12 cellular contexts compared by ENCODE assay signal in the genomic region with DNA sequence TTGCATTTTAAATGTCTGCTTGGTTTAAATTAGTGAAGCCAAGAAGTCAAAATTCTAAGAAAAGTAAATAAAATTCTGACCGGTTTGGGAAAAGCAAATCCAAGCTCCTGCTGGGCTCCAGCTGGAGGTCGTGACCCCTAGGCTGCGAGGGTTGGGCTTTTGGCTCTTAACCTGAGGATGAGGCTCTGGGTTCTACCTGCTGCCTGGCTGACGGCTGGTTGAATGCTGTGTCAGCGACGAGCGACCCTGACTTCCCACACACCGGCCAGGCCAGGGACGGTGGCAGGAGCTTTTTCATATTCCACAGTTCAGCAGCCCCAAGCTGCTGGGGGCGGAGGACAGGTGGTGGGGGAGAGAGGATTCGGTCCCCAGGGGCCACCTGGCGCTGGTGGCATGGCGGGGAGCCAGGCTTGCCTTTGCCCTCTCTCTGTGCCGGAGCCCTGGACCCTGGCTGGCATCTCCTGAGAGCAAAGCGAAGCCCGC. TPM values are rescaled to one million over a fixed set of nuclear protein-coding genes. Genes with fewer than 3 reads are reported as not detected.
A peak's percentile ranks its signal among the peaks of the same experiment; 100 is the strongest.
DNase-seq lines count a peak whose midpoint lies in the region; ATAC-seq and TF ChIP-seq lines count a peak whose summit lies in the region.
"Had no signal": no experiment of that assay in that cellular context is flagged by ENCODE, and none has a peak within 500 bp of the region (broad histone marks: within the 10 kb centered on the region; RNA-seq: fewer than 3 reads in every experiment).

No MANE protein-coding gene starts in this region.

- H3K9me3 Mint-ChIP-seq in progenitor cell of endocrine pancreas (ENCODE audit: low read depth) = no peaks in the 10 kb centered on the region

- POLR2A ChIA-PET in Panc1 (lab: Charles Lee) = no interaction called here

- no peaks in the 10 kb centered on the region for H3K9me3 ChIP-seq in Panc1 (ENCODE audit: control insufficient read depth, insufficient read depth, low read depth, low read length)
- H3K9me3 ChIP-seq: neutrophil had no signal

- intact Hi-C loops in Panc1 (cut with micrococcal nuclease; ENCODE audit: unreplicated experiment) = no loop called here

- ATAC-seq in Panc1 = peak; percentile 7; the same call in 1 of the 2 replicates
- no peak for ATAC-seq in HG03457 (IDR thresholded peaks at IDR 0.05; ENCODE audit: unreplicated experiment)
- ATAC-seq in GM18907 (IDR thresholded peaks at IDR 0.05; ENCODE audit: unreplicated experiment) = no peak
- no peak for ATAC-seq in HG02610 (IDR thresholded peaks at IDR 0.05; ENCODE audit: unreplicated experiment)
- ATAC-seq: HCT116 had no signal

- TF ChIP-seq CTCF in Panc1 (IDR thresholded peaks at IDR 0.05) (no peak), fibroblast of pulmonary artery (IDR thresholded peaks at IDR 0.05; ENCODE audit: low read length, missing control alignments) (no peak), progenitor cell of endocrine pancreas (IDR thresholded peaks at IDR 0.05; ENCODE audit: unreplicated experiment) (no peak)

- no peaks in the 10 kb centered on the region for H3K36me3 ChIP-seq in Panc1 (ENCODE audit: control insufficient read depth, insufficient read depth, low read length)
- H3K36me3 ChIP-seq: neutrophil had no signal

- peak overlapping the region; percentile 83 for H3K4me3 Mint-ChIP-seq in progenitor cell of endocrine pancreas (ENCODE audit: low read depth)
- H3K4me3 Mint-ChIP-seq: activated CD4-positive, alpha-beta T cell treated with anti-CD3 and anti-CD28 coated beads for 36 hours had no signal

- peak overlapping the region; percentile 38 to 47 for H3K4me3 ChIP-seq in Panc1 (ENCODE audit: low read depth in 2 of 2, low read length in 2 of 2)
- H3K4me3 ChIP-seq in fibroblast of pulmonary artery (replicated peaks; ENCODE audit: low read depth, low read length) = peak overlapping the region; percentile 53

- peaks cover 76% of the 10 kb centered on the region for H3K27me3 Mint-ChIP-seq in progenitor cell of endocrine pancreas

- DNase-seq in G401 (ENCODE audit: low spot score) = peak; percentile 33
- no peak for DNase-seq in Panc1 (ENCODE audit: low read depth, low spot score)
- DNase-seq in fibroblast of pulmonary artery (ENCODE audit: low read depth) = no peak
- DNase-seq in progenitor cell of endocrine pancreas (ENCODE audit: low spot score, unreplicated experiment) = no peak
- DNase-seq in hepatic stellate cell (ENCODE audit: low spot score) = no peak

- H3K36me3 Mint-ChIP-seq in progenitor cell of endocrine pancreas (ENCODE audit: insufficient read depth) = no peaks in the 10 kb centered on the region

- CTCF ChIA-PET in Panc1 (lab: Charles Lee) = no interaction called here

- H3K27me3 ChIP-seq in Panc1 (ENCODE audit: control insufficient read depth, insufficient read depth, low read length) = peaks cover 32% of the 10 kb centered on the region

- H3K4me1 Mint-ChIP-seq in progenitor cell of endocrine pancreas (ENCODE audit: low read depth) = peaks cover 8% of the 10 kb centered on the region

- H3K4me1 ChIP-seq in Panc1 (ENCODE audit: control insufficient read depth, insufficient read depth, low read length) = no peaks in the 10 kb centered on the region; the same call in 1 of the 2 replicates

- no peak overlapping the region for H3K27ac Mint-ChIP-seq in progenitor cell of endocrine pancreas
- H3K27ac Mint-ChIP-seq: activated CD4-positive, alpha-beta T cell treated with anti-CD3 and anti-CD28 coated beads for 36 hours had no signal

- no peak overlapping the region for H3K27ac ChIP-seq in Panc1 (ENCODE audit: low read length)
- H3K27ac ChIP-seq: neutrophil had no signal

- in situ Hi-C loops in G401 (cut with HindIII; ENCODE audit: low sequenced_read_pairs) (no loop called here), Panc1 (cut with HindIII; ENCODE audit: low pct_unique_long_range_greater_than_20kb, low sequenced_read_pairs) (no loop called here)

- no TSS peak for BruUV-seq in Panc1 (replicated peaks; lab: Mats Ljungman, UMichigan)

RNA-seq across cellular contexts. Expression of a gene that starts 0.8 kb away (rescaled TPM):
- not detected in 2 replicates for total RNA-seq in G401 (2014; rRNA removed; shearing (Covaris generic))
- total RNA-seq in Panc1 (2021; ENCODE audit: unreplicated experiment) (0.18 TPM), progenitor cell of endocrine pancreas (not detected in 2 replicates)
- not detected for polyA plus RNA-seq in Panc1 (2012; ENCODE audit: insufficient read length)
- total RNA-seq: activated CD4-positive, alpha-beta T cell treated with anti-CD3 and anti-CD28 coated beads for 36 hours; ureter had no signal
